8 cellular contexts compared by ENCODE assay signal in the genomic region with DNA sequence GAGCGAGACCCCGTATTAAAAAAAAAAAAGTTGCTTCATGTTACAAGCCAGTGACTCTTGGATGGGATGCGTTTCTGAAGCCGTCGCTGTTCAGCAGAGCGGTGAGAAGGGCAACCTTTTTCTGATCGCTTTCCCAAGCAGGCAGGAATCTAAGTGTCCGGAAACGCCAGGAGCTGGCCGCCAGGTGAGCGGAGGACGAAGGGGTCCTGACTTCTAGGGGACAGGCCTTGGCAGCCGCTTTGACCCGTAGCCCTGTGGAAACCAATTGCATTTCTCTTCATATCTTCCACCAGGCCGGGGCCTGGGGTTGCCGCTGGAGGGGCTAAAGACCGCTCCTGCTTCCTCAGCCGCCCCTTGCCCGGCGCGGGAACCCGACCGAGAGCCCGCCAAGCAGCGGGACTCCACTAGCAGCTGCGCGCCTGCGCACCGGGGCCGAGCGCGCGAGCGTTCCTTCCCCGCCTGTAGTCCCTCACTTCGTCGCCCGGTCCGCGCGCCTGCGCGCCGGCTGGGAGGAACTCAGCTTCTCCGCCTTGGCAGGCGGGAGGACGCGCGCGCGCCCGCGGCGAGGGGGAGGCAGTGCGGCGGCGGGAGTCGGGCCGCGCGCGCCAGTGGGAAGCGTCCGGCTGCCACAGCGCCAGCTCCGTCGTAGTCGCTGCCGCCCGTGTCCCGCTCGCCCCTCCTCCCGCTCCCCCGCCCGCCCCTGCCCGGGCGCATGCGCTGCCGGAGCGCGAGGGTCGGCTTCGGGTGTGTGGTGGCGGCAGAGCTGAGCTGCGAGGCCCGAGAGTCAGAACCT. TPM values are rescaled to one million over a fixed set of nuclear protein-coding genes. Genes with fewer than 3 reads are reported as not detected.
DNase-seq lines count a peak whose midpoint lies in the region; ATAC-seq and TF ChIP-seq lines count a peak whose summit lies in the region.

A gene with protein sequence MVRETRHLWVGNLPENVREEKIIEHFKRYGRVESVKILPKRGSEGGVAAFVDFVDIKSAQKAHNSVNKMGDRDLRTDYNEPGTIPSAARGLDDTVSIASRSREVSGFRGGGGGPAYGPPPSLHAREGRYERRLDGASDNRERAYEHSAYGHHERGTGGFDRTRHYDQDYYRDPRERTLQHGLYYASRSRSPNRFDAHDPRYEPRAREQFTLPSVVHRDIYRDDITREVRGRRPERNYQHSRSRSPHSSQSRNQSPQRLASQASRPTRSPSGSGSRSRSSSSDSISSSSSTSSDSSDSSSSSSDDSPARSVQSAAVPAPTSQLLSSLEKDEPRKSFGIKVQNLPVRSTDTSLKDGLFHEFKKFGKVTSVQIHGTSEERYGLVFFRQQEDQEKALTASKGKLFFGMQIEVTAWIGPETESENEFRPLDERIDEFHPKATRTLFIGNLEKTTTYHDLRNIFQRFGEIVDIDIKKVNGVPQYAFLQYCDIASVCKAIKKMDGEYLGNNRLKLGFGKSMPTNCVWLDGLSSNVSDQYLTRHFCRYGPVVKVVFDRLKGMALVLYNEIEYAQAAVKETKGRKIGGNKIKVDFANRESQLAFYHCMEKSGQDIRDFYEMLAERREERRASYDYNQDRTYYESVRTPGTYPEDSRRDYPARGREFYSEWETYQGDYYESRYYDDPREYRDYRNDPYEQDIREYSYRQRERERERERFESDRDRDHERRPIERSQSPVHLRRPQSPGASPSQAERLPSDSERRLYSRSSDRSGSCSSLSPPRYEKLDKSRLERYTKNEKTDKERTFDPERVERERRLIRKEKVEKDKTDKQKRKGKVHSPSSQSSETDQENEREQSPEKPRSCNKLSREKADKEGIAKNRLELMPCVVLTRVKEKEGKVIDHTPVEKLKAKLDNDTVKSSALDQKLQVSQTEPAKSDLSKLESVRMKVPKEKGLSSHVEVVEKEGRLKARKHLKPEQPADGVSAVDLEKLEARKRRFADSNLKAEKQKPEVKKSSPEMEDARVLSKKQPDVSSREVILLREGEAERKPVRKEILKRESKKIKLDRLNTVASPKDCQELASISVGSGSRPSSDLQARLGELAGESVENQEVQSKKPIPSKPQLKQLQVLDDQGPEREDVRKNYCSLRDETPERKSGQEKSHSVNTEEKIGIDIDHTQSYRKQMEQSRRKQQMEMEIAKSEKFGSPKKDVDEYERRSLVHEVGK (N-terminal part only) (plus strand): TSS at position 608 of the 793 bp plus-strand sequence. CDS start 361 bp downstream, outside the sequence.

- intact Hi-C loops in head of caudate nucleus (cut with DNase I): loop anchor here (1.0 to 5.0 kb wide), 2 partner anchors 12 to 40 kb away; no protein-coding TSS in a partner anchor
- intact Hi-C loops in ovary (cut with DNase I): loop anchor here in 2 of 4 donors (5.0 to 10.0 kb wide), 2 partner anchors 45 to 98 kb away; no protein-coding TSS in a partner anchor

- TF ChIP-seq POLR2A in ovary (IDR thresholded peaks at IDR 0.05): peak; percentile 53

- H3K4me1 Mint-ChIP-seq in activated naive CD8-positive, alpha-beta T cell treated with anti-CD3 and anti-CD28 coated beads, Interleukin-2, amount 10 ng/mL, durations not matched to agents 7 days and 5 days: peaks cover 41% of the 10 kb centered on the region

- H3K9me3 ChIP-seq in SU-DHL-6 (ENCODE audit: insufficient read depth, low read length) (no peaks in the 10 kb centered on the region), ovary (no peaks in the 10 kb centered on the region), thymus (ENCODE audit: control insufficient read depth) (no peaks in the 10 kb centered on the region)

- peaks cover 4% of the 10 kb centered on the region for H3K4me1 ChIP-seq in ovary (ENCODE audit: insufficient read depth)
- peaks cover 12% of the 10 kb centered on the region for H3K4me1 ChIP-seq in thymus (ENCODE audit: control insufficient read depth, insufficient read depth, low read length)

- peak; percentile 81 for ATAC-seq in HG02759 (IDR thresholded peaks at IDR 0.05; ENCODE audit: unreplicated experiment)
- ATAC-seq in activated naive CD8-positive, alpha-beta T cell treated with anti-CD3 and anti-CD28 coated beads, Interleukin-2, amount 10 ng/mL, durations not matched to agents 7 days and 5 days (ENCODE audit: low read depth): peak; percentile 87

- POLR2A ChIA-PET in activated naive CD8-positive, alpha-beta T cell treated with anti-CD3 and anti-CD28 coated beads, Interleukin-2, amount 10 ng/mL, durations not matched to agents 7 days and 5 days (lab: Charles Lee): interaction anchor here (0.8 to 6.8 kb wide), 12 partner anchors 10 to 500 kb away, joined by 3 to 159 read pairs (median 4); a partner anchor contains a TSS

- WGBS in ovary, 3 donors: 0 to 1% (median 1%) methylated on average over 42 to 86 of the region's 86 CpGs
- WGBS in thymus: under 1% methylated on average over 86 of the region's 86 CpGs

- H3K4me3 ChIP-seq in GM12864 (ENCODE audit: low read depth, low read length) (peak within 1 kb of the TSS; percentile 88), SU-DHL-6 (ENCODE audit: insufficient read depth, low read length, poor library complexity, severe bottlenecking) (peak within 1 kb of the TSS; percentile 88), ovary (peak within 1 kb of the TSS; percentile 93), thymus (ENCODE audit: low read length) (peak within 1 kb of the TSS; percentile 64)

- peak within 1 kb of the TSS; percentile 98 for H3K4me3 Mint-ChIP-seq in activated naive CD8-positive, alpha-beta T cell treated with anti-CD3 and anti-CD28 coated beads, Interleukin-2, amount 10 ng/mL, durations not matched to agents 7 days and 5 days

- H3K27me3 ChIP-seq in SU-DHL-6 (ENCODE audit: low read length) (no peaks in the 10 kb centered on the region), ovary (no peaks in the 10 kb centered on the region), thymus (ENCODE audit: control insufficient read depth, insufficient read depth) (no peaks in the 10 kb centered on the region)

- DNase-seq in GM12864 (ENCODE audit: low read depth) (peak; percentile 89), NCI-H1417 (lab: John Stamatoyannopoulos, UW) (peak; percentile 97 to 99 (median 98)), head of caudate nucleus (peak; percentile 90 to 99 (median 98)), ovary (peak; percentile 97 to 99 (median 98))
- DNase-seq in activated naive CD8-positive, alpha-beta T cell treated with anti-CD3 and anti-CD28 coated beads, Interleukin-2, amount 10 ng/mL, durations not matched to agents 7 days and 5 days: peak; percentile 99

- peak within 1 kb of the TSS; percentile 97 for H3K27ac Mint-ChIP-seq in activated naive CD8-positive, alpha-beta T cell treated with anti-CD3 and anti-CD28 coated beads, Interleukin-2, amount 10 ng/mL, durations not matched to agents 7 days and 5 days

- H3K9ac ChIP-seq in SU-DHL-6 (ENCODE audit: low read length): peak within 1 kb of the TSS; percentile 77

- no peaks in the 10 kb centered on the region; the same call in 1 of the 2 replicates for H4K20me1 ChIP-seq in SU-DHL-6 (ENCODE audit: low read depth, low read length)

- peak within 1 kb of the TSS; percentile 62 for H2AFZ ChIP-seq in SU-DHL-6 (ENCODE audit: low read depth, low read length, severe bottlenecking)

- H3K9me2 ChIP-seq in SU-DHL-6 (replicated peaks; ENCODE audit: insufficient read depth, low read length): no peaks in the 10 kb centered on the region

- H3K36me3 ChIP-seq in SU-DHL-6 (ENCODE audit: low read length): no peaks in the 10 kb centered on the region
- H3K36me3 ChIP-seq in ovary: no peaks in the 10 kb centered on the region
- no peaks in the 10 kb centered on the region for H3K36me3 ChIP-seq in thymus (ENCODE audit: control insufficient read depth, insufficient read depth)

- H3K4me2 ChIP-seq in SU-DHL-6 (ENCODE audit: low read depth, low read length, poor library complexity, severe bottlenecking): peak within 1 kb of the TSS; percentile 94

- peak within 1 kb of the TSS; percentile 98 for H3K27ac ChIP-seq in SU-DHL-6 (ENCODE audit: low read depth, low read length)
- peak within 1 kb of the TSS; percentile 97 to 99 for H3K27ac ChIP-seq in ovary
- H3K27ac ChIP-seq in thymus (ENCODE audit: low read depth): peak within 1 kb of the TSS; percentile 98

- H3K9me3 Mint-ChIP-seq in activated naive CD8-positive, alpha-beta T cell treated with anti-CD3 and anti-CD28 coated beads, Interleukin-2, amount 10 ng/mL, durations not matched to agents 7 days and 5 days: no peaks in the 10 kb centered on the region

- peak; percentile 12 for TF ChIP-seq CTCF in GM12864 (IDR thresholded peaks at IDR 0.05; ENCODE audit: low read depth, low read length, missing control alignments)
- no peak for TF ChIP-seq CTCF in SU-DHL-6 (IDR thresholded peaks at IDR 0.05; ENCODE audit: insufficient read depth, low read length, poor library complexity, severe bottlenecking)
- peak in 1 of 3 donors; percentile 50 for TF ChIP-seq CTCF in ovary (IDR thresholded peaks at IDR 0.05)

- TF ChIP-seq EP300 in ovary (IDR thresholded peaks at IDR 0.05): no peak

- peaks cover 51% of the 10 kb centered on the region for H3F3A ChIP-seq in SU-DHL-6 (ENCODE audit: insufficient read depth)

- H3K36me3 Mint-ChIP-seq in activated naive CD8-positive, alpha-beta T cell treated with anti-CD3 and anti-CD28 coated beads, Interleukin-2, amount 10 ng/mL, durations not matched to agents 7 days and 5 days: peaks cover 3% of the 10 kb centered on the region

- peaks cover 59% of the 10 kb centered on the region for H3K79me2 ChIP-seq in SU-DHL-6 (ENCODE audit: insufficient read depth, low read length)

- no peaks in the 10 kb centered on the region for H3K27me3 Mint-ChIP-seq in activated naive CD8-positive, alpha-beta T cell treated with anti-CD3 and anti-CD28 coated beads, Interleukin-2, amount 10 ng/mL, durations not matched to agents 7 days and 5 days

RNA-seq across cellular contexts. Expression of the gene that starts here (rescaled TPM):
- 10 to 100 TPM; 68.8 to 69.8 TPM for total RNA-seq in activated naive CD8-positive, alpha-beta T cell treated with anti-CD3 and anti-CD28 coated beads, Interleukin-2, amount 10 ng/mL, durations not matched to agents 7 days and 5 days
- 10 to 100 TPM; 38.0 to 93.2 (median 65.6) TPM for total RNA-seq in ovary
- polyA plus RNA-seq in ovary: 10 to 100 TPM; 30.5 to 41.7 TPM
- polyA plus RNA-seq in thymus: 11.4 TPM

Comparison
In these comparisons a context has a peak if more than half of its experiments do, and no peak if none do; other contexts are left out.
1. Peak in every context shown above with its lines: DNase-seq, ATAC-seq, H3K4me3 ChIP-seq and H3K27ac ChIP-seq.